ENCODE assay signal across 17 cellular contexts in the genomic region with DNA sequence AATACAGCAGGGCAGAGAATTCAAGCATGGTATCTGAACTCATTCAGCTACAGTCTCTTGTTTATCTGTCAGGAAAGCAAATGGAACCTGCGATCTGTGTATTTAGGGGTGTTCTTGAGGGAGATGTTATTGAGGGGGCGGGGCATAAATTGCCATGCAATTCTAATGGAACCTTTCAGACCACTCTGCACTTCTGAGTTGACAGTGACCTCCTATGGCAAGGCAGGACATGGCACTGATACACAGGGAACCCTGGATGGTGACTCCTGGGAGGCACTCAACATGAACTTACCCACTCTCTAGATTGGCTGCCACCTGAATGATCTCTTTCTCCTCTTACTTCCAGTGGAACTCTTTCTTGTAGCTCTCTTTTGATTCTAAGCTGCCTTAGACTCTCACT.
DNase-seq lines count a peak whose midpoint lies in the region; ATAC-seq, FAIRE-seq and TF ChIP-seq lines count a peak whose summit lies in the region.
"Had no signal": no experiment of that assay in that cellular context is flagged by ENCODE, and none has a peak within 500 bp of the region (broad histone marks: within the 10 kb centered on the region; RNA-seq: fewer than 3 reads in every experiment).

No MANE protein-coding gene starts in this region.

- DNase-seq in DND-41, result no peak
- no peak for DNase-seq in RWPE2 (ENCODE audit: low spot score)
- DNase-seq in iPS-NIHi11 (ENCODE audit: low spot score), result peak; percentile 50
- DNase-seq in stimulated activated CD4-positive, alpha-beta T cell treated with anti-CD3 and anti-CD28 coated beads, Interleukin-2, amount 100 ng/mL, for 24 hours, result no peak
- no peak for DNase-seq in GM19239 (ENCODE audit: insufficient read length, low spot score)
- DNase-seq in NCI-H2029 treated with DMSO at 0.1 percent for 48 hours (lab: John Stamatoyannopoulos, UW), result no peak
- no peak for DNase-seq in NCI-H2227 (lab: John Stamatoyannopoulos, UW; ENCODE audit: unreplicated experiment)
- DNase-seq: activated CD4-positive, alpha-beta T cell treated with anti-CD3 and anti-CD28 coated beads, Interleukin-2, amount 50 U/mL, for 1 hour; aorta; CD4-positive, alpha-beta T cell; central memory CD4-positive, alpha-beta T cell; left colon; NCI-H1417 treated with DMSO at 0.1 percent for 48 hours; T-helper 17 cell had no signal

- no peak overlapping the region for H3K9ac ChIP-seq in DND-41 (ENCODE audit: low read depth, low read length)

- H3K27me3 ChIP-seq in DND-41 (ENCODE audit: insufficient read depth, low read length, poor library complexity), result no peaks in the 10 kb centered on the region
- H3K27me3 ChIP-seq in RWPE2 (ENCODE audit: insufficient read depth, poor library complexity, severe bottlenecking), result no peaks in the 10 kb centered on the region

- H3K9me3 ChIP-seq in DND-41 (ENCODE audit: insufficient read depth, low read length, severe bottlenecking) (no peaks in the 10 kb centered on the region), RWPE2 (ENCODE audit: severe bottlenecking) (no peaks in the 10 kb centered on the region)

- H3K4me3 ChIP-seq in DND-41 (ENCODE audit: low read depth in 1 of 2, low read length in 2 of 2) (no peak overlapping the region), RWPE2 (ENCODE audit: severe bottlenecking) (no peak overlapping the region)

- TF ChIP-seq CTCF in DND-41 (IDR thresholded peaks at IDR 0.05; ENCODE audit: borderline replicate concordance, extremely low read depth, low read length, poor library complexity, severe bottlenecking) (peak; percentile 35), GM12873 (IDR thresholded peaks at IDR 0.05; ENCODE audit: insufficient read depth, low read depth, low read length, missing control alignments) (peak; percentile 38), RWPE2 (IDR thresholded peaks at IDR 0.05; ENCODE audit: poor library complexity, severe bottlenecking) (peak; percentile 10)

- no peaks in the 10 kb centered on the region for H3K79me2 ChIP-seq in DND-41 (ENCODE audit: insufficient read depth, low read length)

- no peak for FAIRE-seq in GM19239 (lab: Jason Lieb, UNC)
- FAIRE-seq: endothelial cell of umbilical vein had no signal

- H3K36me3 ChIP-seq in DND-41 (ENCODE audit: insufficient read depth, low read length) (no peaks in the 10 kb centered on the region), RWPE2 (ENCODE audit: low read depth) (no peaks in the 10 kb centered on the region)

- no peak overlapping the region for H3K4me2 ChIP-seq in DND-41 (ENCODE audit: insufficient read depth, low read length)

- H2AFZ ChIP-seq in DND-41 (ENCODE audit: low read depth, low read length), result no peak overlapping the region

- H4K20me1 ChIP-seq in DND-41 (ENCODE audit: insufficient read depth, low read length), result no peaks in the 10 kb centered on the region

- H3K4me1 ChIP-seq in DND-41 (ENCODE audit: insufficient read depth, low read length) (peaks cover 7% of the 10 kb centered on the region; the same call in 1 of the 2 replicates), RWPE2 (ENCODE audit: insufficient read depth, poor library complexity, severe bottlenecking) (no peaks in the 10 kb centered on the region)

- ATAC-seq in DND-41 (ENCODE audit: insufficient read depth, low read depth), result no peak
- peak; percentile 25; the same call in 1 of the 3 replicates for ATAC-seq in RWPE2 (ENCODE audit: low read depth)
- ATAC-seq: left colon, T-helper 17 cell had no signal

- H3K27ac ChIP-seq in DND-41 (ENCODE audit: low read length) (no peak overlapping the region), RWPE2 (ENCODE audit: poor library complexity, severe bottlenecking) (no peak overlapping the region)
- H3K27ac ChIP-seq: HL-60 had no signal
